25 cellular contexts compared by ENCODE assay signal in genomic region chr22:31136711-31137110, GRCh38. TPM values are rescaled to one million over a fixed set of nuclear protein-coding genes. Genes with fewer than 3 reads are reported as not detected.
DNase-seq lines count a peak whose midpoint lies in the region; ATAC-seq and TF ChIP-seq lines count a peak whose summit lies in the region.
"Had no signal": no experiment of that assay in that cellular context is flagged by ENCODE, and none has a peak within 500 bp of the region (broad histone marks: within the 10 kb centered on the region; RNA-seq: fewer than 3 reads in every experiment).

No MANE protein-coding gene starts in this region.

- no peaks in the 10 kb centered on the region for H3F3A ChIP-seq in SK-N-SH (replicated peaks; ENCODE audit: insufficient read depth)

- no peak for TF ChIP-seq POLR2A in spleen (IDR thresholded peaks at IDR 0.05)

- H3K27me3 ChIP-seq in SK-N-SH (ENCODE audit: insufficient read depth) = peaks cover 4% of the 10 kb centered on the region; the same call in 1 of the 2 replicates
- H3K27me3 ChIP-seq in spleen (replicated peaks in 1 of 7) = peaks cover 0 to 31% (median 0%) of the 10 kb centered on the region in 7 donors
- H3K27me3 ChIP-seq: BE2C; BLaER1 treated with 17β-estradiol and CSF1 and Interleukin-3, amounts not matched to agents 10 nM and 100 nM had no signal

- DNase-seq in SK-N-SH (peak; percentile 15), mesenteric fat pad (ENCODE audit: low spot score) (peak; percentile 87), spleen (peak; percentile 33), DMS153 treated with DMSO at 0.1 percent for 48 hours (lab: John Stamatoyannopoulos, UW; ENCODE audit: unreplicated experiment) (no peak)
- DNase-seq: 8988T; ACHN; AML-193; BE2C; Calu3; CD4-positive, alpha-beta T cell; CD8-positive, alpha-beta memory T cell; DMS153; DMS79; EL; GDM1; H9 had no signal

- no peaks in the 10 kb centered on the region for H3K79me2 ChIP-seq in SK-N-SH (ENCODE audit: insufficient read depth)

- no peak overlapping the region for H3K27ac ChIP-seq in SK-N-SH (ENCODE audit: low read depth in 2 of 2, low read length in 1 of 2)
- no peak overlapping the region for H3K27ac ChIP-seq in spleen
- H3K27ac ChIP-seq: A549; BLaER1 treated with 17β-estradiol and CSF1 and Interleukin-3, amounts not matched to agents 10 nM and 100 nM had no signal

- H2AFZ ChIP-seq in SK-N-SH (ENCODE audit: low read depth) = no peak overlapping the region
- H2AFZ ChIP-seq: GM23338 had no signal

- CTCF ChIA-PET in SK-N-SH (lab: Yijun Ruan, JAX) = interaction anchor here (1.1 to 3.3 kb wide), 4 partner anchors 11 to 51 kb away, joined by 3 to 14 read pairs (median 11); partner anchors contain the start of gene SELENOM

- no peaks in the 10 kb centered on the region for H3K36me3 ChIP-seq in SK-N-SH (replicated peaks in 1 of 2; ENCODE audit: control insufficient read depth in 1 of 2, insufficient read depth in 2 of 2, low read length in 1 of 2)
- no peaks in the 10 kb centered on the region for H3K36me3 ChIP-seq in spleen
- H3K36me3 ChIP-seq: BE2C; BLaER1 treated with 17β-estradiol and CSF1 and Interleukin-3, amounts not matched to agents 10 nM and 100 nM had no signal

- ATAC-seq in SK-N-SH treated with all-trans-retinoic acid at 6 μM for 48 hours = no peak
- no peak for ATAC-seq in HG03139 (IDR thresholded peaks at IDR 0.05; ENCODE audit: unreplicated experiment)
- ATAC-seq: A549, GM12878, GM23338, HCT116 had no signal

- POLR2A ChIA-PET in SK-N-SH (lab: Yijun Ruan, JAX) = no interaction called here

- intact Hi-C loops in spleen (cut with DNase I; ENCODE audit: low total_unique reads) = no loop called here

- no peak for TF ChIP-seq EP300 in SK-N-SH (IDR thresholded peaks at IDR 0.05; ENCODE audit: borderline replicate concordance in 1 of 2, low read depth in 1 of 2, low read length in 1 of 2)

- 80% methylated on average over 8 of the region's 16 CpGs for WGBS in SK-N-SH (ENCODE audit: low lambda C conversion rate)
- 86 to 96% (median 95%) methylated on average over 4 to 16 of the region's 16 CpGs for WGBS in spleen, 5 donors

- no peaks in the 10 kb centered on the region for H4K20me1 ChIP-seq in SK-N-SH (ENCODE audit: insufficient read depth)
- H4K20me1 ChIP-seq: BLaER1 treated with 17β-estradiol and CSF1 and Interleukin-3, amounts not matched to agents 10 nM and 100 nM had no signal

- H3K9me3 ChIP-seq in SK-N-SH (no peaks in the 10 kb centered on the region), spleen (no peaks in the 10 kb centered on the region)
- H3K9me3 ChIP-seq: A549; BE2C; BLaER1 treated with 17β-estradiol and CSF1 and Interleukin-3, amounts not matched to agents 10 nM and 100 nM had no signal

- H3K4me3 ChIP-seq in SK-N-SH (ENCODE audit: low read depth in 2 of 2, low read length in 1 of 2) (no peak overlapping the region), spleen (no peak overlapping the region)
- H3K4me3 ChIP-seq: A549; BLaER1 treated with 17β-estradiol and CSF1 and Interleukin-3, amounts not matched to agents 10 nM and 100 nM; GM12878; GM23338 had no signal

- peaks cover 0 to 11% of the 10 kb centered on the region in 2 experiments; a peak in 2 of 4 replicates for H3K4me1 ChIP-seq in SK-N-SH (ENCODE audit: control insufficient read depth in 1 of 2, insufficient read depth in 2 of 2, low read depth in 1 of 2, low read length in 1 of 2)
- H3K4me1 ChIP-seq in spleen = no peaks in the 10 kb centered on the region
- H3K4me1 ChIP-seq: A549; BE2C; BLaER1 treated with 17β-estradiol and CSF1 and Interleukin-3, amounts not matched to agents 10 nM and 100 nM had no signal

- no peak overlapping the region for H3K4me2 ChIP-seq in SK-N-SH
- H3K4me2 ChIP-seq: A549; BLaER1 treated with 17β-estradiol and CSF1 and Interleukin-3, amounts not matched to agents 10 nM and 100 nM; GM23338 had no signal

- TF ChIP-seq RAD21 in SK-N-SH (IDR thresholded peaks at IDR 0.05; ENCODE audit: low read length) = no peak

- no peak for TF ChIP-seq CTCF in SK-N-SH (IDR thresholded peaks at IDR 0.05)
- TF ChIP-seq CTCF in spleen (IDR thresholded peaks at IDR 0.05 in 8 of 11, conservative IDR thresholded peaks at IDR 0.05 in 3 of 11) = no peak

- no peaks in the 10 kb centered on the region for H3K9me2 ChIP-seq in SK-N-SH

- no peak overlapping the region for H3K9ac ChIP-seq in SK-N-SH
- H3K9ac ChIP-seq: BLaER1 treated with 17β-estradiol and CSF1 and Interleukin-3, amounts not matched to agents 10 nM and 100 nM had no signal

TF ChIP-seq in SK-N-SH, 30 proteins besides CTCF, POLR2A, EP300 and RAD21 (continues in another document):
- no peak for TF ChIP-seq JUND (IDR thresholded peaks at IDR 0.05)
- TF ChIP-seq, protein P1, sequence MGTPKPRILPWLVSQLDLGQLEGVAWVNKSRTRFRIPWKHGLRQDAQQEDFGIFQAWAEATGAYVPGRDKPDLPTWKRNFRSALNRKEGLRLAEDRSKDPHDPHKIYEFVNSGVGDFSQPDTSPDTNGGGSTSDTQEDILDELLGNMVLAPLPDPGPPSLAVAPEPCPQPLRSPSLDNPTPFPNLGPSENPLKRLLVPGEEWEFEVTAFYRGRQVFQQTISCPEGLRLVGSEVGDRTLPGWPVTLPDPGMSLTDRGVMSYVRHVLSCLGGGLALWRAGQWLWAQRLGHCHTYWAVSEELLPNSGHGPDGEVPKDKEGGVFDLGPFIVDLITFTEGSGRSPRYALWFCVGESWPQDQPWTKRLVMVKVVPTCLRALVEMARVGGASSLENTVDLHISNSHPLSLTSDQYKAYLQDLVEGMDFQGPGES (IDR thresholded peaks at IDR 0.05; ENCODE audit: low read depth, low read length) = no peak
- TF ChIP-seq TCF12 (IDR thresholded peaks at IDR 0.05) = no peak
- no peak for TF ChIP-seq FOXM1 (IDR thresholded peaks at IDR 0.05; ENCODE audit: low read depth)
- TF ChIP-seq POLR2AphosphoS5 (IDR thresholded peaks at IDR 0.05; ENCODE audit: low read depth, low read length) = no peak
- TF ChIP-seq MAX (IDR thresholded peaks at IDR 0.05; ENCODE audit: low read depth) = no peak

TF ChIP-seq in SK-N-SH treated with all-trans-retinoic acid at 6 μM for 48 hours, 23 proteins besides CTCF, POLR2A, EP300 and RAD21 (continues in another document):
- TF ChIP-seq ZC3H10 (CRISPR knock-in tag; IDR thresholded peaks at IDR 0.05) (no peak), ZFP30 (CRISPR knock-in tag; IDR thresholded peaks at IDR 0.05) (no peak), PATZ1 (CRISPR knock-in tag; IDR thresholded peaks at IDR 0.05; ENCODE audit: borderline replicate concordance) (no peak), RARB (CRISPR knock-in tag; IDR thresholded peaks at IDR 0.05) (no peak)
- TF ChIP-seq, protein P2, sequence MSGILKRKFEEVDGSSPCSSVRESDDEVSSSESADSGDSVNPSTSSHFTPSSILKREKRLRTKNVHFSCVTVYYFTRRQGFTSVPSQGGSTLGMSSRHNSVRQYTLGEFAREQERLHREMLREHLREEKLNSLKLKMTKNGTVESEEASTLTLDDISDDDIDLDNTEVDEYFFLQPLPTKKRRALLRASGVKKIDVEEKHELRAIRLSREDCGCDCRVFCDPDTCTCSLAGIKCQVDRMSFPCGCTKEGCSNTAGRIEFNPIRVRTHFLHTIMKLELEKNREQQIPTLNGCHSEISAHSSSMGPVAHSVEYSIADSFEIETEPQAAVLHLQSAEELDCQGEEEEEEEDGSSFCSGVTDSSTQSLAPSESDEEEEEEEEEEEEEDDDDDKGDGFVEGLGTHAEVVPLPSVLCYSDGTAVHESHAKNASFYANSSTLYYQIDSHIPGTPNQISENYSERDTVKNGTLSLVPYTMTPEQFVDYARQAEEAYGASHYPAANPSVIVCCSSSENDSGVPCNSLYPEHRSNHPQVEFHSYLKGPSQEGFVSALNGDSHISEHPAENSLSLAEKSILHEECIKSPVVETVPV (CRISPR knock-in tag; IDR thresholded peaks at IDR 0.05) = no peak

RNA-seq across cellular contexts. Expression of gene PLA2G3, which starts 3.6 kb away (rescaled TPM):
- polyA plus RNA-seq in SK-N-SH (2012; rRNA removed) (not detected in 2 replicates), spleen (not detected)
- polyA plus RNA-seq in SK-N-SH (2012; cell fraction: cytosol; rRNA removed) = not detected in 2 replicates
- not detected in 2 replicates for polyA plus RNA-seq in SK-N-SH (2012; cell fraction: nucleus; rRNA removed)
- total RNA-seq in mesenteric fat pad (not detected), spleen (not detected)
- total RNA-seq: Calu3; CD4-positive, alpha-beta T cell; CD8-positive, alpha-beta memory T cell; GM12878; H4 had no signal
- polyA plus RNA-seq: A549; CD14-positive monocyte; CD8-positive, alpha-beta memory T cell had no signal

RNA-seq across cellular contexts. Expression of gene INPP5J, which starts 13.9 kb away (rescaled TPM):
- 3.2 TPM in 2 replicates for polyA plus RNA-seq in SK-N-SH (2012; rRNA removed)
- polyA plus RNA-seq in SK-N-SH (2012; cell fraction: cytosol; rRNA removed) = 0.73 and 1.2 TPM in 2 replicates
- polyA plus RNA-seq in SK-N-SH (2012; cell fraction: nucleus; rRNA removed) = 14.7 and 18.9 TPM in 2 replicates
- total RNA-seq in mesenteric fat pad = 0.19 TPM
- total RNA-seq in spleen = under 1 TPM in 5 of 7 donors, not detected in 2; 0.23 to 0.87 (median 0.60) TPM
- under 1 TPM; 0.14 to 0.51 (median 0.33) TPM for polyA plus RNA-seq in spleen
- polyA plus RNA-seq: CD14-positive monocyte; CD8-positive, alpha-beta memory T cell had no signal

RNA-seq across cellular contexts. Expression of gene RNF185, which starts 23.3 kb away (rescaled TPM):
- polyA plus RNA-seq in SK-N-SH (2012; rRNA removed) (21.7 and 32.1 TPM in 2 replicates), spleen (10 to 100 TPM; 12.4 to 19.3 (median 12.5) TPM)
- polyA plus RNA-seq in SK-N-SH (2012; cell fraction: cytosol; rRNA removed) = 18.4 and 24.3 TPM in 2 replicates
- polyA plus RNA-seq in SK-N-SH (2012; cell fraction: nucleus; rRNA removed) = 22.4 and 31.8 TPM in 2 replicates
- total RNA-seq in mesenteric fat pad (39.0 TPM), spleen (10 to 100 TPM; 22.6 to 28.5 (median 25.7) TPM)

RNA-seq across cellular contexts. Expression of gene SELENOM, which starts 29.3 kb away (rescaled TPM):
- polyA plus RNA-seq in SK-N-SH (2012; rRNA removed) (97.1 and 117 TPM in 2 replicates), spleen (100 to 1,000 TPM; 119 to 151 (median 138) TPM)
- polyA plus RNA-seq in SK-N-SH (2012; cell fraction: cytosol; rRNA removed) = 55.2 and 84.3 TPM in 2 replicates
- 81.0 and 129 TPM in 2 replicates for polyA plus RNA-seq in SK-N-SH (2012; cell fraction: nucleus; rRNA removed)
- total RNA-seq in mesenteric fat pad (160 TPM), spleen (10 to 100 TPM; 47.0 to 74.4 (median 66.7) TPM)
- total RNA-seq: Calu3 had no signal

RNA-seq across cellular contexts. Expression of gene SMTN, which starts 55.6 kb away (rescaled TPM):
- polyA plus RNA-seq in SK-N-SH (2012; rRNA removed) (12.5 and 30.4 TPM in 2 replicates), spleen (10 to 100 TPM; 21.2 to 88.9 (median 47.0) TPM)
- 9.1 and 14.9 TPM in 2 replicates for polyA plus RNA-seq in SK-N-SH (2012; cell fraction: cytosol; rRNA removed)
- polyA plus RNA-seq in SK-N-SH (2012; cell fraction: nucleus; rRNA removed) = 70.2 and 73.7 TPM in 2 replicates
- total RNA-seq in mesenteric fat pad (78.5 TPM), spleen (100 to 1,000 TPM; 124 to 230 (median 159) TPM)
